In genomic region chr4:183503497-183504063, GRCh38 we compare ENCODE assay signal across 1 cellular context.
TF ChIP-seq lines count a peak whose summit lies in the region.

No MANE protein-coding gene starts in this region.

TF ChIP-seq in GM23338, 12 proteins besides CTCF, POLR2A, EP300 and RAD21 (continued from another document):
- TF ChIP-seq ZNF462 (CRISPR knock-in tag; IDR thresholded peaks at IDR 0.05) (no peak), REST (IDR thresholded peaks at IDR 0.05; ENCODE audit: unreplicated experiment) (no peak), STAT1 (IDR thresholded peaks at IDR 0.05; ENCODE audit: unreplicated experiment) (no peak)
